ENCODE assay signal across 8 cellular contexts in genomic region chr6:83859410-83860346, GRCh38. TPM values are rescaled to one million over a fixed set of nuclear protein-coding genes. Genes with fewer than 3 reads are reported as not detected.
A peak's percentile ranks its signal among the peaks of the same experiment; 100 is the strongest.
DNase-seq lines count a peak whose midpoint lies in the region; ATAC-seq, FAIRE-seq and TF ChIP-seq lines count a peak whose summit lies in the region.

TSS of gene CYB5R4 (plus strand) at chr6:83859689. CDS start at chr6:83859783, 94 bp downstream.

- peak within 1 kb of the TSS; percentile 70 for H3K4me2 ChIP-seq in DOHH2 (ENCODE audit: low read length)

- peak within 1 kb of the TSS; percentile 92 to 96 for H3K4me3 Mint-ChIP-seq in activated T-cell treated with anti-CD3 and anti-CD28 coated beads, Interleukin-2, amount 50 U/mL, for 72 hours

- TF ChIP-seq CTCF in DOHH2 (IDR thresholded peaks at IDR 0.05; ENCODE audit: low read depth, low read length, poor library complexity, severe bottlenecking) (peak; percentile 57), esophagus muscularis mucosa (IDR thresholded peaks at IDR 0.05) (peak; percentile 33 to 52 (median 48))

- no peaks in the 10 kb centered on the region for H3F3A ChIP-seq in DOHH2 (ENCODE audit: control insufficient read depth, insufficient read depth)

- H3K4me3 ChIP-seq in DOHH2 (ENCODE audit: low read length) (peak within 1 kb of the TSS; percentile 87), esophagus muscularis mucosa (peak within 1 kb of the TSS; percentile 78 to 93 (median 84))

- H3K4me1 ChIP-seq in DOHH2 (ENCODE audit: control insufficient read depth, low read length) = peaks cover 26% of the 10 kb centered on the region
- H3K4me1 ChIP-seq in esophagus muscularis mucosa = peaks cover 19 to 37% (median 31%) of the 10 kb centered on the region in 4 donors

- peak within 1 kb of the TSS; percentile 23 for H3K27ac ChIP-seq in DOHH2 (ENCODE audit: low read depth, low read length)
- H3K27ac ChIP-seq in KOPT-K1 (ENCODE audit: low read depth, low read length, poor library complexity, severe bottlenecking) = peak within 1 kb of the TSS; percentile 58
- peak within 1 kb of the TSS; percentile 87 to 92 (median 90) for H3K27ac ChIP-seq in esophagus muscularis mucosa (replicated peaks in 1 of 4)

- H3K27me3 Mint-ChIP-seq in activated T-cell treated with anti-CD3 and anti-CD28 coated beads, Interleukin-2, amount 50 U/mL, for 72 hours (ENCODE audit: low read depth) = peaks cover 13% of the 10 kb centered on the region

- H3K4me1 Mint-ChIP-seq in activated T-cell treated with anti-CD3 and anti-CD28 coated beads, Interleukin-2, amount 50 U/mL, for 72 hours (ENCODE audit: low read depth) = peaks cover 20% of the 10 kb centered on the region

- H4K20me1 ChIP-seq in DOHH2 (ENCODE audit: control insufficient read depth, insufficient read depth, low read depth, low read length) = no peaks in the 10 kb centered on the region

- under 1% methylated on average over 45 of the region's 53 CpGs for WGBS in esophagus muscularis mucosa

- intact Hi-C loops in esophagus muscularis mucosa (cut with DNase I) = loop anchor here (10.0 kb wide), 1 partner anchor 1615 kb away; the partner anchor contains the start of gene IBTK

- H3K36me3 ChIP-seq in DOHH2 (ENCODE audit: control insufficient read depth, low read length) = peaks cover 22% of the 10 kb centered on the region
- H3K36me3 ChIP-seq in KOPT-K1 (ENCODE audit: insufficient read depth, low read length) = peaks cover 5% of the 10 kb centered on the region
- H3K36me3 ChIP-seq in esophagus muscularis mucosa = peaks cover 0 to 6% (median 2%) of the 10 kb centered on the region in 4 donors

- H3K27ac Mint-ChIP-seq in activated T-cell treated with anti-CD3 and anti-CD28 coated beads, Interleukin-2, amount 50 U/mL, for 72 hours = peak within 1 kb of the TSS; percentile 92

- H3K79me2 ChIP-seq in DOHH2 (ENCODE audit: control insufficient read depth, low read length) = peaks cover 47% of the 10 kb centered on the region

- TF ChIP-seq POLR2A in esophagus muscularis mucosa (IDR thresholded peaks at IDR 0.05; ENCODE audit: low read depth) = peak; percentile 49

- DNase-seq in RCC 7860 (ENCODE audit: low spot score) (peak; percentile 80), esophagus muscularis mucosa (ENCODE audit: extremely low spot score) (peak; percentile 97), myocyte (ENCODE audit: low read depth) (peak; percentile 98)
- peak; percentile 94 to 96 for DNase-seq in activated T-cell treated with anti-CD3 and anti-CD28 coated beads, Interleukin-2, amount 50 U/mL, for 72 hours
- DNase-seq in stimulated activated CD8-positive, alpha-beta memory T cell treated with anti-CD3 and anti-CD28 coated beads, Interleukin-7, amount 100 ng/mL, for 48 hours (ENCODE audit: extremely low read depth in 1 of 2, low read depth in 1 of 2) = peak; percentile 86 to 90

- H3K36me3 Mint-ChIP-seq in activated T-cell treated with anti-CD3 and anti-CD28 coated beads, Interleukin-2, amount 50 U/mL, for 72 hours (ENCODE audit: insufficient read depth in 2 of 2) = peaks cover 0 to 2% of the 10 kb centered on the region in 2 donors

- H3K9me2 ChIP-seq in DOHH2 (replicated peaks; ENCODE audit: control insufficient read depth, low read length) = no peaks in the 10 kb centered on the region

- FAIRE-seq in RCC 7860 (lab: Jason Lieb, UNC) = peak; percentile 64

- peak; percentile 98 for ATAC-seq in GM21786 (IDR thresholded peaks at IDR 0.05; ENCODE audit: unreplicated experiment)
- peak; percentile 98 to 99 for ATAC-seq in activated T-cell treated with anti-CD3 and anti-CD28 coated beads, Interleukin-2, amount 50 U/mL, for 72 hours (replicated peaks in 1 of 2)

- TF ChIP-seq EP300 in esophagus muscularis mucosa (IDR thresholded peaks at IDR 0.05) = no peak

- H3K9me3 ChIP-seq in DOHH2 (ENCODE audit: control insufficient read depth, insufficient read depth, low read length) (no peaks in the 10 kb centered on the region), KOPT-K1 (ENCODE audit: insufficient read depth, low read length, poor library complexity, severe bottlenecking) (no peaks in the 10 kb centered on the region), esophagus muscularis mucosa (no peaks in the 10 kb centered on the region)

- no peaks in the 10 kb centered on the region for H3K9me3 Mint-ChIP-seq in activated T-cell treated with anti-CD3 and anti-CD28 coated beads, Interleukin-2, amount 50 U/mL, for 72 hours

- H3K27me3 ChIP-seq in DOHH2 (ENCODE audit: control insufficient read depth, low read length) = no peaks in the 10 kb centered on the region; the same call in 1 of the 2 replicates
- H3K27me3 ChIP-seq in esophagus muscularis mucosa = no peaks in the 10 kb centered on the region

RNA-seq across cellular contexts. Expression of gene CYB5R4, which starts in this region (rescaled TPM):
- 10 to 100 TPM; 26.7 to 32.0 TPM for total RNA-seq in activated T-cell treated with anti-CD3 and anti-CD28 coated beads, Interleukin-2, amount 50 U/mL, for 72 hours
- total RNA-seq in esophagus muscularis mucosa (10 to 100 TPM in 3 of 4 donors, 1 to 10 TPM in 1; 9.7 to 15.4 (median 10.5) TPM), myocyte (17.7 and 24.6 TPM in 2 replicates)
- polyA plus RNA-seq in myocyte (2012) = 8.2 TPM

Comparison
In these comparisons a context has a peak if more than half of its experiments do, and no peak if none do; other contexts are left out.
1. Peak in every context shown above with its lines: DNase-seq, ATAC-seq, H3K4me3 ChIP-seq and H3K27ac ChIP-seq.
2. H3K27ac ChIP-seq: peak in every context shown above with its lines; median percentile 90 in esophagus muscularis mucosa; 58 in KOPT-K1; 23 in DOHH2.